In genomic region chr12:1594295-1595025, GRCh38 we compare ENCODE assay signal across 9 cellular contexts. TPM values are rescaled to one million over a fixed set of nuclear protein-coding genes. Genes with fewer than 3 reads are reported as not detected.
DNase-seq lines count a peak whose midpoint lies in the region; ATAC-seq, FAIRE-seq and TF ChIP-seq lines count a peak whose summit lies in the region.
"Had no signal": no experiment of that assay in that cellular context is flagged by ENCODE, and none has a peak within 500 bp of the region (broad histone marks: within the 10 kb centered on the region; RNA-seq: fewer than 3 reads in every experiment).

Gene FBXL14, minus strand, starts transcription at chr12:1594581. Its CDS starts 515 bp downstream, at chr12:1594066.

- 0 to 1% (median 0%) methylated on average over 12 to 111 of the region's 111 CpGs for WGBS in spleen, 5 donors

- peak in 1 of 3 donors; percentile 13 for TF ChIP-seq POLR2A in spleen (IDR thresholded peaks at IDR 0.05)

- no peak within 1 kb of the TSS for H3K27ac Mint-ChIP-seq in WTC11

- peak within 1 kb of the TSS; percentile 80 to 98 (median 96) for H3K27ac ChIP-seq in spleen

- H3K9me3 Mint-ChIP-seq in WTC11, result no peaks in the 10 kb centered on the region

- DNase-seq in SKM-1 treated with dmso at 0.1 percent for 144 hours (lab: John Stamatoyannopoulos, UW; ENCODE audit: unreplicated experiment) (peak; percentile 52), SKM-1 (lab: John Stamatoyannopoulos, UW; ENCODE audit: unreplicated experiment) (no peak), NCI-H2196 (lab: John Stamatoyannopoulos, UW; ENCODE audit: unreplicated experiment) (peak; percentile 77), WTC11 (ENCODE audit: low spot score) (peak; percentile 91), bronchial epithelial cell (ENCODE audit: low read depth) (peak; percentile 28), inferior parietal cortex (ENCODE audit: extremely low spot score) (peak; percentile 88), spleen (peak; percentile 97)

- no peak for FAIRE-seq in bronchial epithelial cell (lab: Jason Lieb, UNC)
- FAIRE-seq: G401.6 had no signal

- TF ChIP-seq CTCF in WTC11 (IDR thresholded peaks at IDR 0.05) (no peak), bronchial epithelial cell (IDR thresholded peaks at IDR 0.05; ENCODE audit: insufficient read depth, low read length, severe bottlenecking) (no peak), spleen (IDR thresholded peaks at IDR 0.05 in 8 of 11, conservative IDR thresholded peaks at IDR 0.05 in 3 of 11) (peak in 1 of 11 experiments; percentile 9)

- H3K4me1 ChIP-seq in spleen, result peaks cover 23 to 63% (median 52%) of the 10 kb centered on the region in 6 donors

- CTCF ChIA-PET in WTC11 (lab: Charles Lee), result interaction anchor here (0.7 to 2.8 kb wide), 12 partner anchors 11 to 502 kb away, joined by 3 to 16 read pairs (median 6); partner anchors contain the start of gene WNT5B

- H3K36me3 Mint-ChIP-seq in WTC11, result no peaks in the 10 kb centered on the region

- POLR2A ChIA-PET in WTC11 (lab: Charles Lee), result no interaction called here

- H3K27me3 ChIP-seq in bronchial epithelial cell (ENCODE audit: control insufficient read depth, insufficient read depth, low read length) (no peaks in the 10 kb centered on the region), spleen (replicated peaks in 1 of 7) (no peaks in the 10 kb centered on the region)

- ATAC-seq in HG03066 (IDR thresholded peaks at IDR 0.05; ENCODE audit: low read depth, unreplicated experiment) (peak; percentile 53), WTC11 (peak; percentile 58)

- H3K36me3 ChIP-seq in bronchial epithelial cell (ENCODE audit: control insufficient read depth, insufficient read depth, low read length) (no peaks in the 10 kb centered on the region), spleen (peaks cover 0 to 4% (median 0%) of the 10 kb centered on the region in 6 donors)

- H3K9me3 ChIP-seq in spleen, result no peaks in the 10 kb centered on the region

- peak within 1 kb of the TSS; percentile 86 for H3K4me3 Mint-ChIP-seq in WTC11

- peaks cover 48% of the 10 kb centered on the region for H3K4me1 Mint-ChIP-seq in WTC11

- H3K27me3 Mint-ChIP-seq in WTC11 (ENCODE audit: low read depth), result peaks cover 55% of the 10 kb centered on the region

- intact Hi-C loops in spleen (cut with DNase I; ENCODE audit: low total_unique reads), result loop anchor here (10.0 kb wide), 1 partner anchor 1020 kb away; no protein-coding TSS in a partner anchor

- H3K4me3 ChIP-seq in bronchial epithelial cell (ENCODE audit: low read depth, low read length), result peak within 1 kb of the TSS; percentile 74
- H3K4me3 ChIP-seq in spleen, result peak within 1 kb of the TSS; percentile 58 to 98 (median 94)

TF ChIP-seq in WTC11, 78 proteins besides CTCF, POLR2A, EP300 and RAD21 (continues in another document):
- TF ChIP-seq ZNF512 (CRISPR knock-in tag; IDR thresholded peaks at IDR 0.05; ENCODE audit: borderline replicate concordance) (no peak), AR (CRISPR knock-in tag; IDR thresholded peaks at IDR 0.05) (no peak), USF2 (CRISPR knock-in tag; IDR thresholded peaks at IDR 0.05) (peak; percentile 87), ATF3 (CRISPR knock-in tag; conservative IDR thresholded peaks at IDR 0.05) (no peak), TEAD1 (CRISPR knock-in tag; IDR thresholded peaks at IDR 0.05) (0 out of 2 replicates have a peak, but pooled peaks have one; percentile 38), ZSCAN18 (CRISPR knock-in tag; IDR thresholded peaks at IDR 0.05) (no peak), ZNF396 (CRISPR knock-in tag; IDR thresholded peaks at IDR 0.05; ENCODE audit: borderline replicate concordance) (no peak), HMGXB4 (CRISPR knock-in tag; IDR thresholded peaks at IDR 0.05) (0 out of 2 replicates have a peak, but pooled peaks have one; percentile 13), FOXP1 (CRISPR knock-in tag; IDR thresholded peaks at IDR 0.05; ENCODE audit: borderline replicate concordance) (peak; percentile 19; the same call in 1 of the 2 replicates), E2F5 (CRISPR knock-in tag; IDR thresholded peaks at IDR 0.05) (no peak), ZBTB21 (CRISPR knock-in tag; IDR thresholded peaks at IDR 0.05; ENCODE audit: borderline replicate concordance) (no peak), SP1 (CRISPR knock-in tag; conservative IDR thresholded peaks at IDR 0.05) (peak; percentile 47; the same call in 1 of the 2 replicates), JAZF1 (CRISPR knock-in tag; IDR thresholded peaks at IDR 0.05) (no peak)

RNA-seq across cellular contexts. Expression of gene FBXL14, which starts in this region (rescaled TPM):
- total RNA-seq in WTC11 (2021) (12.0 to 14.6 TPM (median 12.9 TPM) in 3 replicates), bronchial epithelial cell (9.7 and 10.2 TPM in 2 replicates), spleen (10 to 100 TPM; 13.0 to 21.4 (median 19.8) TPM)
- 10 to 100 TPM in 1 of 3 donors, 1 to 10 TPM in 2; 1.9 to 10.1 (median 5.0) TPM for polyA plus RNA-seq in spleen
